ENCODE assay signal across 24 cellular contexts in genomic region chr20:60003776-60004175, GRCh38. TPM values are rescaled to one million over a fixed set of nuclear protein-coding genes. Genes with fewer than 3 reads are reported as not detected.
"Had no signal": no experiment of that assay in that cellular context is flagged by ENCODE, and none has a peak within 500 bp of the region (broad histone marks: within the 10 kb centered on the region; RNA-seq: fewer than 3 reads in every experiment).

No MANE protein-coding gene starts in this region.

- H3K4me3 Mint-ChIP-seq: mesothelial cell of epicardium, naive B cell had no signal

- ATAC-seq: gastrocnemius medialis, heart right ventricle, left cardiac atrium, left lung, left ventricle myocardium superior, lower lobe of right lung, mucosa of descending colon had no signal

- H3K27ac Mint-ChIP-seq: mesothelial cell of epicardium, naive B cell had no signal

- H3K36me3 ChIP-seq: colonic mucosa, esophagus squamous epithelium, gastrocnemius medialis, heart right ventricle, left lung had no signal

- H3K27me3 Mint-ChIP-seq: naive B cell had no signal

- H3K27ac ChIP-seq: colonic mucosa, dorsolateral prefrontal cortex, esophagus squamous epithelium, gastrocnemius medialis, heart right ventricle, left lung, lower lobe of right lung had no signal

- H3K4me1 Mint-ChIP-seq: mesothelial cell of epicardium had no signal

- DNase-seq: colonic mucosa; dermis blood vessel endothelial cell; dorsolateral prefrontal cortex; effector CD4-positive, alpha-beta T cell; effector memory CD4-positive, alpha-beta T cell; esophagus squamous epithelium; foreskin fibroblast; foreskin melanocyte; gastrocnemius medialis; glutamatergic neuron; head of caudate nucleus; heart right ventricle; hippocampal formation; left cardiac atrium; left lung; left ventricle myocardium superior; lower lobe of right lung; mesenchymal stem cell; mucosa of descending colon; naive B cell had no signal

- H3K27me3 ChIP-seq: colonic mucosa, dorsolateral prefrontal cortex, esophagus squamous epithelium, gastrocnemius medialis, heart right ventricle, left lung had no signal

- H3K9me3 Mint-ChIP-seq: mesothelial cell of epicardium, naive B cell had no signal

- H3K9me3 ChIP-seq: colonic mucosa, esophagus squamous epithelium, gastrocnemius medialis, heart right ventricle, left lung, lower lobe of right lung, mucosa of descending colon had no signal

- H3K36me3 Mint-ChIP-seq: mesothelial cell of epicardium, naive B cell had no signal

- H3K4me1 ChIP-seq: colonic mucosa, lower lobe of right lung had no signal

- H3K4me3 ChIP-seq: colonic mucosa, dorsolateral prefrontal cortex, esophagus squamous epithelium, gastrocnemius medialis, heart right ventricle, left lung, lower lobe of right lung, mucosa of descending colon had no signal

RNA-seq across cellular contexts. Expression of gene CDH26, which starts 45.6 kb away (rescaled TPM):
- total RNA-seq: endothelial cell of umbilical vein, epithelial cell of proximal tubule, glomerular endothelial cell had no signal
